25 cellular contexts compared by ENCODE assay signal in the genomic region with DNA sequence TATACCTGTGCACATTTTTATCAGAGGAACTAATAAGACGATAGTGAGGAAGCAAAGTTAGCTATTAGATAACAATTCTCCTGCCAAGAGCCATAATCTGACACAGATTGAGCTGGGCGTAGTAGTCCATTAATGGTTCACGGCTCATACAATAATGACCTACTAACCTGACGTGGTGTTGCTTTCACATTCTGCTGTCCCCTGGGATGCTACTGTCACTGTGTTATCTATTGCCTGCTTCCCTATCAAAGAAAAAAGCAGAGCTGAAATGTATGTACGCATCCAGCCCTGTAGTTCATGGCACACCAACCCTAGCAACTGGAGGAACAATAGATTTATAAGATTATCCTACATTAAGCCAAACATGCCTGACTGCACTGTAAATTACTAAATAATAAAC.
"Had no signal": no experiment of that assay in that cellular context is flagged by ENCODE, and none has a peak within 500 bp of the region (broad histone marks: within the 10 kb centered on the region; RNA-seq: fewer than 3 reads in every experiment).

No MANE protein-coding gene starts in this region.

- H3K4me3 ChIP-seq: Peyer's patch, SJCRH30 had no signal

- H3K4me3 Mint-ChIP-seq: activated CD4-positive, alpha-beta T cell treated with anti-CD3 and anti-CD28 coated beads for 36 hours; activated CD8-positive, alpha-beta T cell treated with anti-CD3 and anti-CD28 coated beads, Interleukin-2, amount 10 ng/mL, durations not matched to agents 7 days and 5 days; activated naive CD4-positive, alpha-beta T cell treated with anti-CD3 and anti-CD28 coated beads, Interleukin-2, amount 50 U/mL, for 24 hours had no signal

- H3K9me2 ChIP-seq: SK-N-SH had no signal

- ATAC-seq: activated CD4-positive, alpha-beta T cell treated with anti-CD3 and anti-CD28 coated beads for 36 hours; activated CD8-positive, alpha-beta T cell treated with anti-CD3 and anti-CD28 coated beads, Interleukin-2, amount 10 ng/mL, durations not matched to agents 7 days and 5 days had no signal

- H3K27me3 Mint-ChIP-seq: activated CD4-positive, alpha-beta T cell treated with anti-CD3 and anti-CD28 coated beads for 36 hours had no signal

- H3K36me3 ChIP-seq: breast epithelium, Peyer's patch, SJCRH30, WERI-Rb-1 had no signal

- H3K4me2 ChIP-seq: SK-N-SH had no signal

- H3K27ac Mint-ChIP-seq: activated CD4-positive, alpha-beta T cell treated with anti-CD3 and anti-CD28 coated beads for 36 hours; activated CD8-positive, alpha-beta T cell treated with anti-CD3 and anti-CD28 coated beads, Interleukin-2, amount 10 ng/mL, durations not matched to agents 7 days and 5 days; activated naive CD4-positive, alpha-beta T cell treated with anti-CD3 and anti-CD28 coated beads, Interleukin-2, amount 50 U/mL, for 24 hours had no signal

- H3K27ac ChIP-seq: breast epithelium, Peyer's patch, RWPE1, SJCRH30, WERI-Rb-1 had no signal

- DNase-seq: activated CD4-positive, alpha-beta T cell treated with anti-CD3 and anti-CD28 coated beads for 36 hours; activated CD8-positive, alpha-beta memory T cell treated with anti-CD3 and anti-CD28 coated beads, Interleukin-2, amount 50 U/mL, for 48 hours; activated CD8-positive, alpha-beta T cell treated with anti-CD3 and anti-CD28 coated beads, Interleukin-2, amount 10 ng/mL, durations not matched to agents 7 days and 5 days; activated naive CD4-positive, alpha-beta T cell; activated T-cell treated with anti-CD3 and anti-CD28 coated beads, Interleukin-2, amount 50 U/mL, for 1 hour; aorta; caudate nucleus; Kasumi-1; NCI-H1048; NCI-H146; NCI-H187 treated with DMSO at 0.1 percent for 48 hours; NCI-H2081 treated with DMSO at 0.1 percent for 48 hours; NCI-H446; NCI-H524; NCI-H774; NK-92 treated with Interleukin-12 subunit alpha and Interleukin-12 subunit beta, amount 100 ng/mL, for 24 hours; Peyer's patch; Right ventricle myocardium superior; SJCRH30; SK-N-SH; T-helper 1 cell; WERI-Rb-1 had no signal

- H3K4me1 ChIP-seq: breast epithelium, Peyer's patch, SJCRH30 had no signal

- H3K4me1 Mint-ChIP-seq: activated CD4-positive, alpha-beta T cell treated with anti-CD3 and anti-CD28 coated beads for 36 hours; activated naive CD4-positive, alpha-beta T cell treated with anti-CD3 and anti-CD28 coated beads, Interleukin-2, amount 50 U/mL, for 24 hours had no signal

- H3K27me3 ChIP-seq: breast epithelium, Peyer's patch, SJCRH30 had no signal
